36 cellular contexts compared by ENCODE assay signal in genomic region chr10:66803174-66803573, GRCh38.
"Had no signal": no experiment of that assay in that cellular context is flagged by ENCODE, and none has a peak within 500 bp of the region (broad histone marks: within the 10 kb centered on the region; RNA-seq: fewer than 3 reads in every experiment).

No MANE protein-coding gene starts in this region.

- FAIRE-seq: endometrium, endothelial cell of umbilical vein had no signal

- H3K4me3 ChIP-seq: adrenal gland, breast epithelium, cardiac muscle cell, colonic mucosa, esophagus squamous epithelium, gastroesophageal sphincter, heart right ventricle, hepatocyte had no signal

- H2AFZ ChIP-seq: hepatocyte had no signal

- H3K27me3 Mint-ChIP-seq: activated B cell treated with CpG ODN at 0.5 μM for 24 hours; activated CD4-positive, alpha-beta memory T cell treated with anti-CD3 and anti-CD28 coated beads for 36 hours; activated CD8-positive, alpha-beta memory T cell treated with anti-CD3 and anti-CD28 coated beads, Interleukin-2, amount 10 ng/mL, durations not matched to agents 7 days and 5 days; activated naive CD4-positive, alpha-beta T cell treated with anti-CD3 and anti-CD28 coated beads, Interleukin-2, amount 50 U/mL, for 24 hours; activated naive CD8-positive, alpha-beta T cell treated with anti-CD3 and anti-CD28 coated beads for 36 hours; activated naive CD8-positive, alpha-beta T cell treated with anti-CD3 and anti-CD28 coated beads, Interleukin-2, amount 50 U/mL, for 24 hours; brain had no signal

- H3K4me3 Mint-ChIP-seq: activated B cell treated with CpG ODN at 0.5 μM for 24 hours; activated CD4-positive, alpha-beta memory T cell treated with anti-CD3 and anti-CD28 coated beads for 36 hours; activated CD8-positive, alpha-beta memory T cell treated with anti-CD3 and anti-CD28 coated beads, Interleukin-2, amount 10 ng/mL, durations not matched to agents 7 days and 5 days; activated CD8-positive, alpha-beta T cell treated with anti-CD3 and anti-CD28 coated beads, Interleukin-2, amount 10 ng/mL, durations not matched to agents 7 days and 5 days; activated naive CD4-positive, alpha-beta T cell treated with anti-CD3 and anti-CD28 coated beads for 36 hours; activated naive CD4-positive, alpha-beta T cell treated with anti-CD3 and anti-CD28 coated beads, Interleukin-2, amount 50 U/mL, for 24 hours; activated naive CD8-positive, alpha-beta T cell treated with anti-CD3 and anti-CD28 coated beads for 36 hours; activated naive CD8-positive, alpha-beta T cell treated with anti-CD3 and anti-CD28 coated beads, Interleukin-2, amount 50 U/mL, for 24 hours; activated T-helper 1 cell treated with anti-CD3 and anti-CD28 coated beads, Interleukin-12 subunit alpha, Interleukin-12 subunit beta, Interleukin-2, Interleukin-4 antibody, amounts not matched to agents 30 ng/mL and 10 ng/mL and 1 ng/mL, durations not matched to agents 14 hours and 24 hours and 36 hours; brain had no signal

- H3K27me3 ChIP-seq: adrenal gland, breast epithelium, cardiac muscle cell, colonic mucosa, esophagus squamous epithelium, gastroesophageal sphincter, heart right ventricle, hepatocyte had no signal

- H3K27ac ChIP-seq: adrenal gland, breast epithelium, cardiac muscle cell, colonic mucosa, epithelial cell of prostate, esophagus squamous epithelium, gastroesophageal sphincter, heart right ventricle, hepatocyte, VCaP had no signal

- H3K4me2 ChIP-seq: hepatocyte had no signal

- H3K36me3 ChIP-seq: adrenal gland, breast epithelium, cardiac muscle cell, colonic mucosa, esophagus squamous epithelium, gastroesophageal sphincter, heart right ventricle had no signal

- DNase-seq: activated B cell treated with CpG ODN at 0.5 μM for 24 hours; activated CD4-positive, alpha-beta memory T cell treated with anti-CD3 and anti-CD28 coated beads for 36 hours; activated CD4-positive, alpha-beta T cell treated with anti-CD3 and anti-CD28 coated beads for 48 hours; activated CD8-positive, alpha-beta memory T cell treated with anti-CD3 and anti-CD28 coated beads, Interleukin-2, amount 10 ng/mL, durations not matched to agents 7 days and 5 days; activated CD8-positive, alpha-beta memory T cell treated with anti-CD3 and anti-CD28 coated beads, Interleukin-2, amount 50 U/mL, for 4 hours; activated CD8-positive, alpha-beta T cell treated with anti-CD3 and anti-CD28 coated beads, Interleukin-2, amount 10 ng/mL, durations not matched to agents 7 days and 5 days; activated effector memory CD4-positive, alpha-beta T cell treated with anti-CD3 and anti-CD28 coated beads, Interleukin-2, amount 50 U/mL, for 16 hours; activated naive CD4-positive, alpha-beta T cell treated with anti-CD3 and anti-CD28 coated beads for 36 hours; activated naive CD8-positive, alpha-beta T cell treated with anti-CD3 and anti-CD28 coated beads for 36 hours; activated naive CD8-positive, alpha-beta T cell treated with anti-CD3 and anti-CD28 coated beads, Interleukin-2, amount 50 U/mL, for 24 hours; activated T-cell treated with anti-CD3 and anti-CD28 coated beads, Interleukin-2, amount 50 U/mL, for 1 hour; activated T-cell treated with anti-CD3 and anti-CD28 coated beads, Interleukin-2, amount 50 U/mL, for 48 hours; adrenal gland; amygdala; aorta; central memory CD4-positive, alpha-beta T cell; cerebellar nuclear complex; colonic mucosa; effector CD8-positive, alpha-beta T cell; esophagus squamous epithelium; foreskin melanocyte; heart right ventricle; T-helper 2 cell had no signal

- H3K79me2 ChIP-seq: hepatocyte had no signal

- H3K9me3 ChIP-seq: adrenal gland, breast epithelium, colonic mucosa, esophagus squamous epithelium, gastroesophageal sphincter, heart right ventricle had no signal

- H3K27ac Mint-ChIP-seq: activated B cell treated with CpG ODN at 0.5 μM for 24 hours; activated CD4-positive, alpha-beta memory T cell treated with anti-CD3 and anti-CD28 coated beads for 36 hours; activated CD8-positive, alpha-beta memory T cell treated with anti-CD3 and anti-CD28 coated beads, Interleukin-2, amount 10 ng/mL, durations not matched to agents 7 days and 5 days; activated CD8-positive, alpha-beta T cell treated with anti-CD3 and anti-CD28 coated beads, Interleukin-2, amount 10 ng/mL, durations not matched to agents 7 days and 5 days; activated naive CD4-positive, alpha-beta T cell treated with anti-CD3 and anti-CD28 coated beads for 36 hours; activated naive CD4-positive, alpha-beta T cell treated with anti-CD3 and anti-CD28 coated beads, Interleukin-2, amount 50 U/mL, for 24 hours; activated naive CD8-positive, alpha-beta T cell treated with anti-CD3 and anti-CD28 coated beads for 36 hours; activated naive CD8-positive, alpha-beta T cell treated with anti-CD3 and anti-CD28 coated beads, Interleukin-2, amount 50 U/mL, for 24 hours; activated T-helper 1 cell treated with anti-CD3 and anti-CD28 coated beads, Interleukin-12 subunit alpha, Interleukin-12 subunit beta, Interleukin-2, Interleukin-4 antibody, amounts not matched to agents 30 ng/mL and 10 ng/mL and 1 ng/mL, durations not matched to agents 14 hours and 24 hours and 36 hours; activated T-helper 2 cell treated with anti-CD3 and anti-CD28 coated beads, Interferon-gamma antibody, Interleukin-2, Interleukin-4, amounts not matched to agents 10 μg/mL and 5 μg/mL and 100 μg/mL, durations not matched to agents 14 hours and 24 hours and 36 hours; brain had no signal

- ATAC-seq: activated CD4-positive, CD25-positive, alpha-beta regulatory T cell treated with anti-CD3 and anti-CD28 coated beads, Interleukin-2, amount 50 U/mL, for 24 hours; activated CD8-positive, alpha-beta memory T cell treated with anti-CD3 and anti-CD28 coated beads, Interleukin-2, amount 10 ng/mL, durations not matched to agents 7 days and 5 days; activated CD8-positive, alpha-beta T cell treated with anti-CD3 and anti-CD28 coated beads, Interleukin-2, amount 10 ng/mL, durations not matched to agents 7 days and 5 days; activated naive CD8-positive, alpha-beta T cell treated with anti-CD3 and anti-CD28 coated beads, Interleukin-2, amount 50 U/mL, for 24 hours; gastroesophageal sphincter; heart right ventricle had no signal

- H3K36me3 Mint-ChIP-seq: activated CD4-positive, alpha-beta memory T cell treated with anti-CD3 and anti-CD28 coated beads for 36 hours; activated CD8-positive, alpha-beta memory T cell treated with anti-CD3 and anti-CD28 coated beads, Interleukin-2, amount 10 ng/mL, durations not matched to agents 7 days and 5 days; activated naive CD4-positive, alpha-beta T cell treated with anti-CD3 and anti-CD28 coated beads, Interleukin-2, amount 50 U/mL, for 24 hours; activated naive CD8-positive, alpha-beta T cell treated with anti-CD3 and anti-CD28 coated beads for 36 hours; brain had no signal

- H3K4me1 ChIP-seq: adrenal gland, breast epithelium, colonic mucosa, esophagus squamous epithelium, gastroesophageal sphincter, heart right ventricle had no signal

- H3K4me1 Mint-ChIP-seq: activated B cell treated with CpG ODN at 0.5 μM for 24 hours; activated CD8-positive, alpha-beta memory T cell treated with anti-CD3 and anti-CD28 coated beads, Interleukin-2, amount 10 ng/mL, durations not matched to agents 7 days and 5 days; activated naive CD8-positive, alpha-beta T cell treated with anti-CD3 and anti-CD28 coated beads for 36 hours; activated naive CD8-positive, alpha-beta T cell treated with anti-CD3 and anti-CD28 coated beads, Interleukin-2, amount 50 U/mL, for 24 hours; brain had no signal

- H3K9me3 Mint-ChIP-seq: activated B cell treated with CpG ODN at 0.5 μM for 24 hours; activated CD4-positive, alpha-beta memory T cell treated with anti-CD3 and anti-CD28 coated beads for 36 hours; activated naive CD4-positive, alpha-beta T cell treated with anti-CD3 and anti-CD28 coated beads for 36 hours; activated naive CD4-positive, alpha-beta T cell treated with anti-CD3 and anti-CD28 coated beads, Interleukin-2, amount 50 U/mL, for 24 hours; activated naive CD8-positive, alpha-beta T cell treated with anti-CD3 and anti-CD28 coated beads for 36 hours; activated T-helper 1 cell treated with anti-CD3 and anti-CD28 coated beads, Interleukin-12 subunit alpha, Interleukin-12 subunit beta, Interleukin-2, Interleukin-4 antibody, amounts not matched to agents 30 ng/mL and 10 ng/mL and 1 ng/mL, durations not matched to agents 14 hours and 24 hours and 36 hours; activated T-helper 2 cell treated with anti-CD3 and anti-CD28 coated beads, Interferon-gamma antibody, Interleukin-2, Interleukin-4, amounts not matched to agents 10 μg/mL and 5 μg/mL and 100 μg/mL, durations not matched to agents 14 hours and 24 hours and 36 hours; brain had no signal
